In genomic region chr1:44256762-44257554, GRCh38 we compare ENCODE assay signal across 23 cellular contexts.
"Had no signal": no experiment of that assay in that cellular context is flagged by ENCODE, and none has a peak within 500 bp of the region (broad histone marks: within the 10 kb centered on the region; RNA-seq: fewer than 3 reads in every experiment).

No MANE protein-coding gene starts in this region.

- H3K9me3 ChIP-seq: esophagus muscularis mucosa, spleen, testis, vagina had no signal

- H3K36me3 ChIP-seq: vagina had no signal

- H3K27ac Mint-ChIP-seq: activated CD4-positive, alpha-beta T cell treated with anti-CD3 and anti-CD28 coated beads, Interleukin-2, amount 10 ng/mL, durations not matched to agents 7 days and 5 days; activated CD8-positive, alpha-beta memory T cell treated with anti-CD3 and anti-CD28 coated beads, Interleukin-2, amount 10 ng/mL, durations not matched to agents 7 days and 5 days; activated CD8-positive, alpha-beta T cell treated with anti-CD3 and anti-CD28 coated beads for 36 hours; activated naive CD4-positive, alpha-beta T cell treated with anti-CD3 and anti-CD28 coated beads, Interleukin-2, amount 10 ng/mL, durations not matched to agents 7 days and 5 days; natural killer cell; progenitor cell of endocrine pancreas; type B pancreatic cell had no signal

- H3K27ac ChIP-seq: coronary artery, esophagus muscularis mucosa, spleen, testis, vagina had no signal

- H3K4me3 Mint-ChIP-seq: activated CD4-positive, alpha-beta T cell treated with anti-CD3 and anti-CD28 coated beads, Interleukin-2, amount 10 ng/mL, durations not matched to agents 7 days and 5 days; activated CD8-positive, alpha-beta memory T cell treated with anti-CD3 and anti-CD28 coated beads, Interleukin-2, amount 10 ng/mL, durations not matched to agents 7 days and 5 days; activated CD8-positive, alpha-beta T cell treated with anti-CD3 and anti-CD28 coated beads for 36 hours; activated naive CD4-positive, alpha-beta T cell treated with anti-CD3 and anti-CD28 coated beads, Interleukin-2, amount 10 ng/mL, durations not matched to agents 7 days and 5 days; natural killer cell; type B pancreatic cell had no signal

- H3K36me3 Mint-ChIP-seq: activated CD8-positive, alpha-beta memory T cell treated with anti-CD3 and anti-CD28 coated beads, Interleukin-2, amount 10 ng/mL, durations not matched to agents 7 days and 5 days; activated naive CD4-positive, alpha-beta T cell treated with anti-CD3 and anti-CD28 coated beads, Interleukin-2, amount 10 ng/mL, durations not matched to agents 7 days and 5 days; natural killer cell had no signal

- DNase-seq: activated CD4-positive, alpha-beta T cell treated with anti-CD3 and anti-CD28 coated beads, Interleukin-2, amount 10 ng/mL, durations not matched to agents 7 days and 5 days; activated CD8-positive, alpha-beta memory T cell treated with anti-CD3 and anti-CD28 coated beads, Interleukin-2, amount 10 ng/mL, durations not matched to agents 7 days and 5 days; activated CD8-positive, alpha-beta T cell treated with anti-CD3 and anti-CD28 coated beads for 36 hours; activated effector memory CD4-positive, alpha-beta T cell treated with anti-CD3 and anti-CD28 coated beads, Interleukin-2, amount 50 U/mL, for 16 hours; activated naive CD4-positive, alpha-beta T cell treated with anti-CD3 and anti-CD28 coated beads, Interleukin-2, amount 10 ng/mL, durations not matched to agents 7 days and 5 days; activated T-cell treated with anti-CD3 and anti-CD28 coated beads for 4 hours; cerebellar nuclear complex; glutamatergic neuron; hippocampal formation; left ventricle myocardium superior; mammary epithelial cell; midbrain; natural killer cell; spleen; stimulated activated CD4-positive, alpha-beta T cell treated with anti-CD3 and anti-CD28 coated beads, Interleukin-4, amount 100 ng/mL, for 1 hour; stimulated activated naive CD4-positive, alpha-beta T cell; testis had no signal

- H3K27me3 Mint-ChIP-seq: activated CD4-positive, alpha-beta T cell treated with anti-CD3 and anti-CD28 coated beads, Interleukin-2, amount 10 ng/mL, durations not matched to agents 7 days and 5 days; activated CD8-positive, alpha-beta memory T cell treated with anti-CD3 and anti-CD28 coated beads, Interleukin-2, amount 10 ng/mL, durations not matched to agents 7 days and 5 days; activated CD8-positive, alpha-beta T cell treated with anti-CD3 and anti-CD28 coated beads for 36 hours; activated naive CD4-positive, alpha-beta T cell treated with anti-CD3 and anti-CD28 coated beads, Interleukin-2, amount 10 ng/mL, durations not matched to agents 7 days and 5 days; progenitor cell of endocrine pancreas; type B pancreatic cell had no signal

- H3K4me1 Mint-ChIP-seq: activated CD8-positive, alpha-beta memory T cell treated with anti-CD3 and anti-CD28 coated beads, Interleukin-2, amount 10 ng/mL, durations not matched to agents 7 days and 5 days had no signal

- ATAC-seq: activated CD4-positive, CD25-positive, alpha-beta regulatory T cell treated with anti-CD3 and anti-CD28 coated beads, Interleukin-2, amount 50 U/mL, for 24 hours; activated CD8-positive, alpha-beta memory T cell treated with anti-CD3 and anti-CD28 coated beads, Interleukin-2, amount 10 ng/mL, durations not matched to agents 7 days and 5 days; activated CD8-positive, alpha-beta T cell treated with anti-CD3 and anti-CD28 coated beads for 36 hours; left ventricle myocardium superior; natural killer cell had no signal

- H3K4me3 ChIP-seq: coronary artery, esophagus muscularis mucosa, spleen, testis, vagina had no signal

- H3K4me1 ChIP-seq: esophagus muscularis mucosa, testis had no signal

- H3K9me3 Mint-ChIP-seq: activated CD4-positive, alpha-beta T cell treated with anti-CD3 and anti-CD28 coated beads, Interleukin-2, amount 10 ng/mL, durations not matched to agents 7 days and 5 days; activated CD8-positive, alpha-beta T cell treated with anti-CD3 and anti-CD28 coated beads for 36 hours; activated naive CD4-positive, alpha-beta T cell treated with anti-CD3 and anti-CD28 coated beads, Interleukin-2, amount 10 ng/mL, durations not matched to agents 7 days and 5 days; natural killer cell; type B pancreatic cell had no signal

- H3K27me3 ChIP-seq: esophagus muscularis mucosa, spleen, testis, vagina had no signal
